ENCODE assay signal across 9 cellular contexts in the genomic region with DNA sequence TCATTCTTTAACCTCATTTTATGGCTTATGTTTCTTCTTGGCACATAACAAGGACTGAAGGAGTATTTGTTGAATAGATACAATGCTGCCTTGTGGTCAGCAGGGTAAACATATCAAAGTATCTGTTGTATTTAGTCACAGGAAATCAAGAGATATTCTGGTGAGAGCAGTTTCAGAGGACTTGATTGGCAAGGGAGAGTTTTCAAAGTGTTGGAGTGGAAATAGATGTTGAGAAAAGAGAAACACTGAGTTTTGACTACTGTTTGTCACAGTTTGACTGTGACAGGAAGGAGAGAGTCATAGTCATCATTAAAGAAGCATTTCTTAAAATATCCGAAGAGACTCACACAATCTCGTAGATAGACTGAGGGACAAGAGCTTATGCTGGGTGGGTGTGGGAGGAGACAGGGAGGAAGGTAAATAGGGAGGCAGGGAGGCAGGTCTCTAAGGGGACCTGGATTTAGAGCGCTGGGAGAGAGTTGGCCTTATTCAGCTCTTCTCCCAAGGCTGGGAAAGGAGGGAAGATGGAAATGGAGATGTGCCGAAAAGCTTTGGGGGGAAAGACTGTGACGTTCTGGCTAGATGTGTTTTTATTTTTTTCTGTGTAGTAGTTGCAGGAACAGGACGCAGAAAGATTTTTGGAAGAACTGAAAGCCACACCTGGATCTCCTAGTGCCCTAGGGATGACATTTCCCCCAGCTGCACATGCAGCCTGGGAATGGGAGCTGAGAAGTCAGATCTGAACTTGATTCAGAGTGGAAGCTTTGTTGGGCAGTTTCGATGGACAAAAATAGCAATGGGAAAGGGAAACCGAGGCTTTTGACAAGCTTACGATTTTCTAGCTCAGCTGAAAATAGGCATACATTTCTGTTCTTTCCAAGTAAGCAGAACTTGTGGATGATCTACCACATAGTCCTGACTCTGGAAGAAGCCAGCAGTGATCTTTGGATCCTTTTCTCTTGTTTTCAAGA.
DNase-seq lines count a peak whose midpoint lies in the region; ATAC-seq and TF ChIP-seq lines count a peak whose summit lies in the region.
"Had no signal": no experiment of that assay in that cellular context is flagged by ENCODE, and none has a peak within 500 bp of the region (broad histone marks: within the 10 kb centered on the region; RNA-seq: fewer than 3 reads in every experiment).

No MANE protein-coding gene starts in this region.

- no peaks in the 10 kb centered on the region for H3K9me3 ChIP-seq in RWPE2 (ENCODE audit: severe bottlenecking)
- H3K9me3 ChIP-seq: neutrophil had no signal

- ATAC-seq in GM19023 (IDR thresholded peaks at IDR 0.05; ENCODE audit: unreplicated experiment) (peak; percentile 72), HG02973 (IDR thresholded peaks at IDR 0.05; ENCODE audit: unreplicated experiment) (peak; percentile 86), RWPE2 (ENCODE audit: low read depth) (peak; percentile 35; the same call in 1 of the 3 replicates)

- DNase-seq in COLO829 (ENCODE audit: low spot score) (peak; percentile 94), RWPE2 (ENCODE audit: low spot score) (no peak), NCI-H2081 treated with DMSO at 0.1 percent for 48 hours (lab: John Stamatoyannopoulos, UW) (no peak), HUDEP-2 (lab: John Stamatoyannopoulos, UW; ENCODE audit: unreplicated experiment in 76 of 76) (no peak)
- no peak for DNase-seq in stimulated activated CD4-positive, alpha-beta T cell treated with anti-CD3 and anti-CD28 coated beads, Interleukin-12 subunit alpha, Interleukin-12 subunit beta, amount 100 ng/mL, for 4 hours
- no peak for DNase-seq in activated CD4-positive, CD25-positive, alpha-beta regulatory T cell (lab: John Stamatoyannopoulos, UW)

- no peak for TF ChIP-seq CTCF in RWPE2 (IDR thresholded peaks at IDR 0.05; ENCODE audit: poor library complexity, severe bottlenecking)

- no peaks in the 10 kb centered on the region for H3K4me1 ChIP-seq in RWPE2 (ENCODE audit: insufficient read depth, poor library complexity, severe bottlenecking)

- H3K27me3 ChIP-seq in RWPE2 (ENCODE audit: insufficient read depth, poor library complexity, severe bottlenecking): no peaks in the 10 kb centered on the region
- H3K27me3 ChIP-seq: neutrophil had no signal

- no peak overlapping the region for H3K4me3 ChIP-seq in RWPE2 (ENCODE audit: severe bottlenecking)

- H3K36me3 ChIP-seq in RWPE2 (ENCODE audit: low read depth): no peaks in the 10 kb centered on the region
- H3K36me3 ChIP-seq: neutrophil had no signal

- no peak overlapping the region for H3K27ac ChIP-seq in RWPE2 (ENCODE audit: poor library complexity, severe bottlenecking)
- H3K27ac ChIP-seq: neutrophil had no signal

Comparison
In these comparisons a context has a peak if more than half of its experiments do, and no peak if none do; other contexts are left out.
1. ATAC-seq: peak in every context shown above with its lines; median percentile 86 in HG02973; 72 in GM19023; 35 in RWPE2.